In genomic region chr5:142655339-142656267, GRCh38 we compare ENCODE assay signal across 8 cellular contexts. TPM values are rescaled to one million over a fixed set of nuclear protein-coding genes. Genes with fewer than 3 reads are reported as not detected.
DNase-seq lines count a peak whose midpoint lies in the region; ATAC-seq and TF ChIP-seq lines count a peak whose summit lies in the region.

No MANE protein-coding gene starts in this region.

- intact Hi-C loops in lower leg skin (cut with DNase I; ENCODE audit: low total_unique reads): no loop called here

- peak; percentile 98 for TF ChIP-seq CTCF in GM12875 (IDR thresholded peaks at IDR 0.05; ENCODE audit: borderline replicate concordance, insufficient read depth, low read depth, low read length)
- peak in 1 of 3 donors; percentile 85 for TF ChIP-seq CTCF in lower leg skin (IDR thresholded peaks at IDR 0.05)

- DNase-seq in NCI-H526 (lab: John Stamatoyannopoulos, UW) (peak; percentile 27 to 80), dermis blood vessel endothelial cell (peak; percentile 85), lower leg skin (ENCODE audit: low spot score in 2 of 2) (peak; percentile 73 to 96)
- DNase-seq in activated CD4-positive, alpha-beta T cell treated with anti-CD3 and anti-CD28 coated beads, Interleukin-2, amount 50 U/mL, for 48 hours: peak; percentile 74 to 79
- peak; percentile 31 for DNase-seq in stimulated activated CD8-positive, alpha-beta memory T cell treated with anti-CD3 and anti-CD28 coated beads, Interleukin-12 subunit alpha, Interleukin-12 subunit beta, amount 100 ng/mL, for 24 hours (ENCODE audit: extremely low read depth)

- no peak for TF ChIP-seq POLR2A in lower leg skin (IDR thresholded peaks at IDR 0.05)

- H3K4me3 ChIP-seq in GM12875 (ENCODE audit: low read depth, low read length) (no peak overlapping the region), lower leg skin (ENCODE audit: low read depth, poor library complexity, severe bottlenecking) (no peak overlapping the region)

- 22 to 23% methylated on average over 13 of the region's 13 CpGs for WGBS in lower leg skin, 2 donors

- ATAC-seq in HG03108 (IDR thresholded peaks at IDR 0.05; ENCODE audit: unreplicated experiment) (peak; percentile 82), GM19467 (IDR thresholded peaks at IDR 0.05; ENCODE audit: unreplicated experiment) (no peak)

RNA-seq across cellular contexts. Expression of gene FGF1, which starts 30.3 kb away (rescaled TPM):
- total RNA-seq in dermis blood vessel endothelial cell (0.19 and 0.85 TPM in 2 replicates), lower leg skin (1 to 10 TPM in 1 of 4 donors, under 1 TPM in 3; 0.38 to 5.4 (median 0.65) TPM)

Comparison
In these comparisons a context has a peak if more than half of its experiments do, and no peak if none do; other contexts are left out.
1. DNase-seq: peak in every context shown above with its lines; median percentile 85 in dermis blood vessel endothelial cell; 84 in lower leg skin; 76 in activated CD4-positive, alpha-beta T cell treated with anti-CD3 and anti-CD28 coated beads, Interleukin-2, amount 50 U/mL, for 48 hours; 54 in NCI-H526; 31 in stimulated activated CD8-positive, alpha-beta memory T cell treated with anti-CD3 and anti-CD28 coated beads, Interleukin-12 subunit alpha, Interleukin-12 subunit beta, amount 100 ng/mL, for 24 hours.